Comparison of ENCODE assay signal across 1 cellular context in the genomic region with DNA sequence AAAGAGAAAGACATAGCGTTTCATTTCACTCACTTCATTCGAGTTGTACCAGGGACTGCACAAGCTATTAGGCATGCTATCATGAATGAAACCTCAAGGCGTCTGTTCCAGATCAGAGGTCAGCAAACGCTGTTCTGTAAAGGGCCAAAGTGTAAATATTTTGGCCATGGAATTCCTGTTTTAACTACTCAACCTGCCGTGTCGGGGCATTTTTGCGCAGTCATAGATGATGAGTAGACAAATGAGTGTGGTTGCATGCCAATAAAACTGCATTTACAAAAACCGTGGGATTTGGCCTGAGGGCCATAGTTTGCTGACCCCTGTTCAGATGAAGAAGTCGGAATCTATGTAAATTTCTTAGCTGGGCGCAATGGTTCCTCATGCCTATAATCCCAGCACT.
A peak's percentile ranks its signal among the peaks of the same experiment; 100 is the strongest.
TF ChIP-seq lines count a peak whose summit lies in the region.

No MANE protein-coding gene starts in this region.

TF ChIP-seq in K562, 482 proteins besides CTCF, POLR2A, EP300 and RAD21:
- TF ChIP-seq C11orf30 (IDR thresholded peaks at IDR 0.05; ENCODE audit: low read depth) (peak; percentile 37; the same call in 1 of the 2 replicates), KDM2B (CRISPR knock-in tag; IDR thresholded peaks at IDR 0.05) (no peak), NFE2 (IDR thresholded peaks at IDR 0.05; ENCODE audit: low read depth) (0 out of 2 replicates have a peak, but pooled peaks have one; percentile 22), ZNF311 (CRISPR knock-in tag; IDR thresholded peaks at IDR 0.05) (no peak), MAFG (tag; conservative IDR thresholded peaks at IDR 0.05) (0 out of 2 replicates have a peak, but pooled peaks have one; percentile 8), ZNF316 (IDR thresholded peaks at IDR 0.05) (peak; percentile 56; the same call in 1 of the 2 replicates)
TF ChIP-seq in K562: peak in this region for 4.
